In the genomic region with DNA sequence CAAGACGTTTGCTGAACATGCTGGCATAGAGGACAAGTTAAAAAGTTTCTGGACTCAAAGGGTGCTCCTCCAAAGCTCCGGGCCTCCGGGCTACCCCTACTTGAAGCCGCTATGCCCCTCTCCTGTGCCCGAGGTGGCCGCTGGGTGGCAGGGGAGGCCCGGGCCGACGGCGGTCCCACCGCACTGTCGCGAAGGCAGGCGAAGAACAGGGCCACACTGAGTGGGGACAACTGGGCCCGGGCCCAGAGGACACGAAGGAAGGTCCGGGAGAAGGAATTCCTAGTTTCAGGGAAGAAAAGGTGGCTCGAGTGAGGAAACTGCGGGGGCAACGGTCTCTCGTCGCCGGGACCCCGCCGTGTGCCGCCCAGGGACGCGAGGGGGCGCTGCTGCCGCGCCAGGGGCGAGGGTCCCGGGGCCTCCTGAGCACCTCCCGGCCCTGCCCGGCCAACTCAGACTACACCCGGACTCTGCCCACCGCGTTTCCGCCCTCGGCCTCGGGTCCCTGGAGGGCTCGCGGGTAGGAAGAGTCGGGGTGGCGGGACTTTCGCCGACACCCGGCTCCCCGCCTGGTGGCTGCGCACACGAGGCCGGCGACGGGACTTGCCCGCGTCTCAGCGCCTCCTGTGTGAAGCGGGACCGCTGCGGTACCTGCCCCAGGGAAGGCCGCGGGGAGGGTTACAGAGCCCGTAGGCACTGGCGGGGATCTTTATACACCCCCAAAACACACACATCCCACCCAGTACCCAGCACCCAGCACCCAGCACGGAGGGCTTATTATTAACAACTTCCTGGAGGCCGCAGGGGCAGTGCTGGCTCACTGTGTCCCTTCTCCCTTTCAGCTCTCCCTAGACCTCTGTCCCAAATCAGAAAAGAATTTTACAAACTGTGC, we compare ENCODE assay signal across 1 cellular context.
TF ChIP-seq lines count a peak whose summit lies in the region.

No MANE protein-coding gene starts in this region.

TF ChIP-seq in HepG2, 621 proteins besides CTCF, POLR2A, EP300 and RAD21 (continued from another document and continues in another):
- TF ChIP-seq, protein P1, sequence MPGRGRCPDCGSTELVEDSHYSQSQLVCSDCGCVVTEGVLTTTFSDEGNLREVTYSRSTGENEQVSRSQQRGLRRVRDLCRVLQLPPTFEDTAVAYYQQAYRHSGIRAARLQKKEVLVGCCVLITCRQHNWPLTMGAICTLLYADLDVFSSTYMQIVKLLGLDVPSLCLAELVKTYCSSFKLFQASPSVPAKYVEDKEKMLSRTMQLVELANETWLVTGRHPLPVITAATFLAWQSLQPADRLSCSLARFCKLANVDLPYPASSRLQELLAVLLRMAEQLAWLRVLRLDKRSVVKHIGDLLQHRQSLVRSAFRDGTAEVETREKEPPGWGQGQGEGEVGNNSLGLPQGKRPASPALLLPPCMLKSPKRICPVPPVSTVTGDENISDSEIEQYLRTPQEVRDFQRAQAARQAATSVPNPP (CRISPR knock-in tag; IDR thresholded peaks at IDR 0.05), result no peak; the same call in 1 of the 2 replicates
- TF ChIP-seq IKZF1 (IDR thresholded peaks at IDR 0.05), result no peak
- TF ChIP-seq ATM (IDR thresholded peaks at IDR 0.05; ENCODE audit: borderline replicate concordance), result no peak
- no peak for TF ChIP-seq ZNF136 (CRISPR knock-in tag; IDR thresholded peaks at IDR 0.05; ENCODE audit: low read depth)
- no peak for TF ChIP-seq ZNF619 (CRISPR knock-in tag; IDR thresholded peaks at IDR 0.05)
- TF ChIP-seq TRIM24 (CRISPR knock-in tag; IDR thresholded peaks at IDR 0.05), result no peak
- TF ChIP-seq ZNF788 (CRISPR knock-in tag; IDR thresholded peaks at IDR 0.05; ENCODE audit: borderline replicate concordance), result peak; percentile 55; the same call in 1 of the 2 replicates
- TF ChIP-seq, protein P2, sequence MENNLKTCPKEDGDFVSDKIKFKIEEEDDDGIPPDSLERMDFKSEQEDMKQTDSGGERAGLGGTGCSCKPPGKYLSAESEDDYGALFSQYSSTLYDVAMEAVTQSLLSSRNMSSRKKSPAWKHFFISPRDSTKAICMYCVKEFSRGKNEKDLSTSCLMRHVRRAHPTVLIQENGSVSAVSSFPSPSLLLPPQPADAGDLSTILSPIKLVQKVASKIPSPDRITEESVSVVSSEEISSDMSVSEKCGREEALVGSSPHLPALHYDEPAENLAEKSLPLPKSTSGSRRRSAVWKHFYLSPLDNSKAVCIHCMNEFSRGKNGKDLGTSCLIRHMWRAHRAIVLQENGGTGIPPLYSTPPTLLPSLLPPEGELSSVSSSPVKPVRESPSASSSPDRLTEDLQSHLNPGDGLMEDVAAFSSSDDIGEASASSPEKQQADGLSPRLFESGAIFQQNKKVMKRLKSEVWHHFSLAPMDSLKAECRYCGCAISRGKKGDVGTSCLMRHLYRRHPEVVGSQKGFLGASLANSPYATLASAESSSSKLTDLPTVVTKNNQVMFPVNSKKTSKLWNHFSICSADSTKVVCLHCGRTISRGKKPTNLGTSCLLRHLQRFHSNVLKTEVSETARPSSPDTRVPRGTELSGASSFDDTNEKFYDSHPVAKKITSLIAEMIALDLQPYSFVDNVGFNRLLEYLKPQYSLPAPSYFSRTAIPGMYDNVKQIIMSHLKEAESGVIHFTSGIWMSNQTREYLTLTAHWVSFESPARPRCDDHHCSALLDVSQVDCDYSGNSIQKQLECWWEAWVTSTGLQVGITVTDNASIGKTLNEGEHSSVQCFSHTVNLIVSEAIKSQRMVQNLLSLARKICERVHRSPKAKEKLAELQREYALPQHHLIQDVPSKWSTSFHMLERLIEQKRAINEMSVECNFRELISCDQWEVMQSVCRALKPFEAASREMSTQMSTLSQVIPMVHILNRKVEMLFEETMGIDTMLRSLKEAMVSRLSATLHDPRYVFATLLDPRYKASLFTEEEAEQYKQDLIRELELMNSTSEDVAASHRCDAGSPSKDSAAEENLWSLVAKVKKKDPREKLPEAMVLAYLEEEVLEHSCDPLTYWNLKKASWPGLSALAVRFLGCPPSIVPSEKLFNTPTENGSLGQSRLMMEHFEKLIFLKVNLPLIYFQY (CRISPR knock-in tag; IDR thresholded peaks at IDR 0.05; ENCODE audit: borderline replicate concordance), result 0 out of 2 replicates have a peak, but pooled peaks have one; percentile 40
- TF ChIP-seq ARID2 (CRISPR knock-in tag; IDR thresholded peaks at IDR 0.05; ENCODE audit: borderline replicate concordance), result peak; percentile 28; the same call in 1 of the 2 replicates
- TF ChIP-seq ZNF567 (CRISPR knock-in tag; IDR thresholded peaks at IDR 0.05; ENCODE audit: borderline replicate concordance), result no peak
- no peak for TF ChIP-seq NR3C1 (CRISPR knock-in tag; IDR thresholded peaks at IDR 0.05)
- TF ChIP-seq ZSCAN30 (CRISPR knock-in tag; IDR thresholded peaks at IDR 0.05), result no peak
- TF ChIP-seq MAZ (IDR thresholded peaks at IDR 0.05; ENCODE audit: borderline replicate concordance, low read depth, low read length), result 0 out of 2 replicates have a peak, but pooled peaks have one; percentile 32
- peak; percentile 53; the same call in 1 of the 2 replicates for TF ChIP-seq MAZ (CRISPR knock-in tag; IDR thresholded peaks at IDR 0.05; ENCODE audit: low read depth)
- no peak for TF ChIP-seq NR2F1 (CRISPR knock-in tag; IDR thresholded peaks at IDR 0.05)
- no peak for TF ChIP-seq ZNF713 (CRISPR knock-in tag; IDR thresholded peaks at IDR 0.05)
- TF ChIP-seq FOXC1 (CRISPR knock-in tag; IDR thresholded peaks at IDR 0.05; ENCODE audit: borderline replicate concordance), result 0 out of 2 replicates have a peak, but pooled peaks have one; percentile 56
- TF ChIP-seq ZNF205 (CRISPR knock-in tag; IDR thresholded peaks at IDR 0.05), result no peak
- no peak for TF ChIP-seq SAFB2 (CRISPR knock-in tag; IDR thresholded peaks at IDR 0.05; ENCODE audit: borderline replicate concordance, low read depth)
- TF ChIP-seq, protein P3, sequence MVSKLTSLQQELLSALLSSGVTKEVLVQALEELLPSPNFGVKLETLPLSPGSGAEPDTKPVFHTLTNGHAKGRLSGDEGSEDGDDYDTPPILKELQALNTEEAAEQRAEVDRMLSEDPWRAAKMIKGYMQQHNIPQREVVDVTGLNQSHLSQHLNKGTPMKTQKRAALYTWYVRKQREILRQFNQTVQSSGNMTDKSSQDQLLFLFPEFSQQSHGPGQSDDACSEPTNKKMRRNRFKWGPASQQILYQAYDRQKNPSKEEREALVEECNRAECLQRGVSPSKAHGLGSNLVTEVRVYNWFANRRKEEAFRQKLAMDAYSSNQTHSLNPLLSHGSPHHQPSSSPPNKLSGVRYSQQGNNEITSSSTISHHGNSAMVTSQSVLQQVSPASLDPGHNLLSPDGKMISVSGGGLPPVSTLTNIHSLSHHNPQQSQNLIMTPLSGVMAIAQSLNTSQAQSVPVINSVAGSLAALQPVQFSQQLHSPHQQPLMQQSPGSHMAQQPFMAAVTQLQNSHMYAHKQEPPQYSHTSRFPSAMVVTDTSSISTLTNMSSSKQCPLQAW (CRISPR knock-in tag; IDR thresholded peaks at IDR 0.05), result 0 out of 2 replicates have a peak, but pooled peaks have one; percentile 31
- TF ChIP-seq NFRKB (IDR thresholded peaks at IDR 0.05), result no peak
- no peak for TF ChIP-seq STAT5B (CRISPR knock-in tag; IDR thresholded peaks at IDR 0.05)
- TF ChIP-seq NFE2 (CRISPR knock-in tag; IDR thresholded peaks at IDR 0.05), result no peak
- no peak for TF ChIP-seq DMAP1 (CRISPR knock-in tag; IDR thresholded peaks at IDR 0.05)
- no peak for TF ChIP-seq JUND (CRISPR knock-in tag; IDR thresholded peaks at IDR 0.05)
- TF ChIP-seq, protein P4, sequence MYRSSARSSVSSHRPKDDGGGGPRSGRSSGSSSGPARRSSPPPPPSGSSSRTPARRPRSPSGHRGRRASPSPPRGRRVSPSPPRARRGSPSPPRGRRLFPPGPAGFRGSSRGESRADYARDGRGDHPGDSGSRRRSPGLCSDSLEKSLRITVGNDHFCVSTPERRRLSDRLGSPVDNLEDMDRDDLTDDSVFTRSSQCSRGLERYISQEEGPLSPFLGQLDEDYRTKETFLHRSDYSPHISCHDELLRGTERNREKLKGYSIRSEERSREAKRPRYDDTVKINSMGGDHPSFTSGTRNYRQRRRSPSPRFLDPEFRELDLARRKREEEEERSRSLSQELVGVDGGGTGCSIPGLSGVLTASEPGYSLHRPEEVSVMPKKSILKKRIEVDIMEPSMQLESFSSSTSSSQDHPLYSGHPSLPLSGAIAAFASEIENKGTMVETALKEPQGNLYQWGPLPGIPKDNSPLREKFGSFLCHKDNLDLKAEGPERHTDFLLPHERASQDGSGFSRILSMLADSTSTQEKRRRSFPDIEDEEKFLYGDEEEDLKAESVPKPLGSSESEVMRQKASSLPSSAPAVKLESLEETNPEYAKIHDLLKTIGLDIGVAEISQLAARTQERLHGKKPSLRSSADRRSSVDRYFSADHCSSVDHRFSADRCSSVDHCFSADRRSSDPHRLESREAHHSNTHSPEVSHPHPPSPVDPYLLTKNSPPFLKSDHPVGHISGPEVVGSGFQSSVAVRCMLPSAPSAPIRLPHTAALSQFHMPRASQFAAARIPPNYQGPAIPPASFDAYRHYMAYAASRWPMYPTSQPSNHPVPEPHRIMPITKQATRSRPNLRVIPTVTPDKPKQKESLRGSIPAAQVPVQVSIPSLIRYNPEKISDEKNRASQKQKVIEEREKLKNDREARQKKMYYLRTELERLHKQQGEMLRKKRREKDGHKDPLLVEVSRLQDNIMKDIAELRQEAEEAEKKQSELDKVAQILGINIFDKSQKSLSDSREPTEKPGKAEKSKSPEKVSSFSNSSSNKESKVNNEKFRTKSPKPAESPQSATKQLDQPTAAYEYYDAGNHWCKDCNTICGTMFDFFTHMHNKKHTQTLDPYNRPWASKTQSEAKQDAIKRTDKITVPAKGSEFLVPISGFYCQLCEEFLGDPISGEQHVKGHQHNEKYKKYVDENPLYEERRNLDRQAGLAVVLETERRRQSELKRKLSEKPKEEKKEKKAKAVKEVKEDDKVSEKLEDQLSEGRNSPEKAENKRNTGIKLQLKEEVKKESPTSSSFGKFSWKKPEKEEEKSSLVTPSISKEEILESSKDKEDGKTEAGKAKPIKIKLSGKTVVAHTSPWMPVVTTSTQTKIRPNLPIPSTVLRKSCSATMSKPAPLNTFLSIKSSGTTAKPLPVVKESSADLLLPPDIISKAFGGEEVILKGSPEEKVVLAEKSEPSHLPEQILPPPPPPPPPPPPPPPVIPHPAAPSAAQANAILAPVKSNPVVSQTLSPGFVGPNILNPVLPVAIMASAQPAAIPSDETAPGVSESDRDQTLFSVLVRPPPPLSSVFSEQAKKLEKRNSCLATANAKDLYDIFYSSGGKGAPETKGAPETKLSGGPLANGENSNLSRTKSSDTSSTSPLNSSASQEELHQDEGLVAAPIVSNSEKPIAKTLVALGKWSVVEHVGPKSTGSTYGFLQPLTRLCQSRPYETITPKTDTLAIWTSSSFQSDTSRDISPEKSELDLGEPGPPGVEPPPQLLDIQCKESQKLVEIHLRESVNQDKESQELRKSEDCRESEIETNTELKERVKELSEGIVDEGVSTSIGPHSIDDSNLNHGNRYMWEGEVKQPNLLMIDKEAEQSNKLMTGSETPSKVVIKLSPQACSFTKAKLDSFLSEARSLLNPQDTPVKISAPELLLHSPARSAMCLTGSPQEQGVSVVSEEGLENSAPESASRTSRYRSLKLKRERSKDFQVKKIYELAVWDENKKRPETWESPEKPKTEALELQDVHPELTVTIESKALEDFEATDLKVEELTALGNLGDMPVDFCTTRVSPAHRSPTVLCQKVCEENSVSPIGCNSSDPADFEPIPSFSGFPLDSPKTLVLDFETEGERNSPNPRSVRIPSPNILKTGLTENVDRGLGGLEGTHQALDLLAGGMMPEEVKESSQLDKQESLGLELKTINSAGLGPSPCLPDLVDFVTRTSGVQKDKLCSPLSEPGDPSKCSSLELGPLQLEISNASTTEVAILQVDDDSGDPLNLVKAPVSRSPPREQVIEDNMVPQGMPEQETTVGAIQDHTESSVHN (CRISPR knock-in tag; IDR thresholded peaks at IDR 0.05), result no peak
- TF ChIP-seq, protein P5, sequence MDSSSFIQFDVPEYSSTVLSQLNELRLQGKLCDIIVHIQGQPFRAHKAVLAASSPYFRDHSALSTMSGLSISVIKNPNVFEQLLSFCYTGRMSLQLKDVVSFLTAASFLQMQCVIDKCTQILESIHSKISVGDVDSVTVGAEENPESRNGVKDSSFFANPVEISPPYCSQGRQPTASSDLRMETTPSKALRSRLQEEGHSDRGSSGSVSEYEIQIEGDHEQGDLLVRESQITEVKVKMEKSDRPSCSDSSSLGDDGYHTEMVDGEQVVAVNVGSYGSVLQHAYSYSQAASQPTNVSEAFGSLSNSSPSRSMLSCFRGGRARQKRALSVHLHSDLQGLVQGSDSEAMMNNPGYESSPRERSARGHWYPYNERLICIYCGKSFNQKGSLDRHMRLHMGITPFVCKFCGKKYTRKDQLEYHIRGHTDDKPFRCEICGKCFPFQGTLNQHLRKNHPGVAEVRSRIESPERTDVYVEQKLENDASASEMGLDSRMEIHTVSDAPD (CRISPR knock-in tag; IDR thresholded peaks at IDR 0.05), result peak; percentile 55; the same call in 1 of the 2 replicates
- TF ChIP-seq, protein P6, sequence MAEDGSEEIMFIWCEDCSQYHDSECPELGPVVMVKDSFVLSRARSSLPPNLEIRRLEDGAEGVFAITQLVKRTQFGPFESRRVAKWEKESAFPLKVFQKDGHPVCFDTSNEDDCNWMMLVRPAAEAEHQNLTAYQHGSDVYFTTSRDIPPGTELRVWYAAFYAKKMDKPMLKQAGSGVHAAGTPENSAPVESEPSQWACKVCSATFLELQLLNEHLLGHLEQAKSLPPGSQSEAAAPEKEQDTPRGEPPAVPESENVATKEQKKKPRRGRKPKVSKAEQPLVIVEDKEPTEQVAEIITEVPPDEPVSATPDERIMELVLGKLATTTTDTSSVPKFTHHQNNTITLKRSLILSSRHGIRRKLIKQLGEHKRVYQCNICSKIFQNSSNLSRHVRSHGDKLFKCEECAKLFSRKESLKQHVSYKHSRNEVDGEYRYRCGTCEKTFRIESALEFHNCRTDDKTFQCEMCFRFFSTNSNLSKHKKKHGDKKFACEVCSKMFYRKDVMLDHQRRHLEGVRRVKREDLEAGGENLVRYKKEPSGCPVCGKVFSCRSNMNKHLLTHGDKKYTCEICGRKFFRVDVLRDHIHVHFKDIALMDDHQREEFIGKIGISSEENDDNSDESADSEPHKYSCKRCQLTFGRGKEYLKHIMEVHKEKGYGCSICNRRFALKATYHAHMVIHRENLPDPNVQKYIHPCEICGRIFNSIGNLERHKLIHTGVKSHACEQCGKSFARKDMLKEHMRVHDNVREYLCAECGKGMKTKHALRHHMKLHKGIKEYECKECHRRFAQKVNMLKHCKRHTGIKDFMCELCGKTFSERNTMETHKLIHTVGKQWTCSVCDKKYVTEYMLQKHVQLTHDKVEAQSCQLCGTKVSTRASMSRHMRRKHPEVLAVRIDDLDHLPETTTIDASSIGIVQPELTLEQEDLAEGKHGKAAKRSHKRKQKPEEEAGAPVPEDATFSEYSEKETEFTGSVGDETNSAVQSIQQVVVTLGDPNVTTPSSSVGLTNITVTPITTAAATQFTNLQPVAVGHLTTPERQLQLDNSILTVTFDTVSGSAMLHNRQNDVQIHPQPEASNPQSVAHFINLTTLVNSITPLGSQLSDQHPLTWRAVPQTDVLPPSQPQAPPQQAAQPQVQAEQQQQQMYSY (CRISPR knock-in tag; IDR thresholded peaks at IDR 0.05), result no peak
- TF ChIP-seq ZNF343 (CRISPR knock-in tag; IDR thresholded peaks at IDR 0.05), result no peak
